ENCODE assay signal across 8 cellular contexts in the genomic region with DNA sequence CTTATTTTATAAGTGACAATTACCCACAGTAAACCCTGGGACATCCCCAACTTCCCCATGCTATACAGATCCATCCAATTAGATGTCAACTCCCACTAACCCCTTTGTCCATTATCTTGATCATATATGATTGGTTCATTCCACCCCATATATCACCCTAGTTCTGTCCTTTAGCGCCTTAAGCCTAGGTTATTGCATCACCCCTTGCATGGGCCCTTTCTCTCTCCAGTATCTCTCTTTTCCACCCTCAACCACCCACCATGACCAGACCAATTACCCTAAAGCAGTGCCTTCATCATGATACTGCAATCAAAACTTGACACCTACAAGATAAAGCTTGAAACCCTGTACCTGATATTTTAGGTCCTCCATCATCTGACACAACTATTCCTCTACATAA.
"Had no signal": no experiment of that assay in that cellular context is flagged by ENCODE, and none has a peak within 500 bp of the region (broad histone marks: within the 10 kb centered on the region; RNA-seq: fewer than 3 reads in every experiment).

No MANE protein-coding gene starts in this region.

- H3K9ac ChIP-seq: GM23248 had no signal

- H3K27ac ChIP-seq: GM23248, HL-60 had no signal

- ATAC-seq: HCT116 had no signal

- DNase-seq: GM23248, GOT3, H7, HFFc6, KG1 had no signal

- H3K9me3 ChIP-seq: HAP-1 had no signal

- H3K4me3 ChIP-seq: GM23248, HAP-1 had no signal

- H3K4me1 ChIP-seq: HAP-1 had no signal

- H3K36me3 ChIP-seq: HAP-1 had no signal

- H2AFZ ChIP-seq: GM23248 had no signal
